In genomic region chr11:132886335-132886734, GRCh38 we compare ENCODE assay signal across 19 cellular contexts.
DNase-seq lines count a peak whose midpoint lies in the region; ATAC-seq lines count a peak whose summit lies in the region.
"Had no signal": no experiment of that assay in that cellular context is flagged by ENCODE, and none has a peak within 500 bp of the region (broad histone marks: within the 10 kb centered on the region; RNA-seq: fewer than 3 reads in every experiment).

No MANE protein-coding gene starts in this region.

- DNase-seq in A172 (ENCODE audit: low spot score) = peak; percentile 40
- peak; percentile 58 for DNase-seq in HCEC 1CT
- peak; percentile 57 for DNase-seq in astrocyte of the hippocampus (ENCODE audit: low read depth, low spot score)
- DNase-seq in hepatic stellate cell (ENCODE audit: low spot score) = peak; percentile 42
- no peak for DNase-seq in midbrain (lab: John Stamatoyannopoulos, UW)
- no peak for DNase-seq in NCI-H1092 treated with DMSO at 0.1 percent for 48 hours (lab: John Stamatoyannopoulos, UW)
- DNase-seq in NCI-H2171 (lab: John Stamatoyannopoulos, UW) = no peak
- DNase-seq: ACHN; activated CD4-positive, alpha-beta T cell treated with anti-CD3 and anti-CD28 coated beads for 4 hours; activated naive CD4-positive, alpha-beta T cell treated with anti-CD3 and anti-CD28 coated beads, Interleukin-2, amount 10 ng/mL, durations not matched to agents 7 days and 5 days; GDM1; mucosa of descending colon; NCI-H1105 treated with DMSO at 0.1 percent for 48 hours; NCI-H226; ovary; stimulated activated naive CD4-positive, alpha-beta T cell; uterus had no signal

- ATAC-seq in GM19035 (IDR thresholded peaks at IDR 0.05; ENCODE audit: unreplicated experiment) = no peak
- ATAC-seq: gastroesophageal sphincter, mucosa of descending colon had no signal

Comparison
In these comparisons a context has a peak if more than half of its experiments do, and no peak if none do; other contexts are left out.
1. DNase-seq: peak in A172 (single experiment), HCEC 1CT (single experiment), astrocyte of the hippocampus (single experiment) and hepatic stellate cell (single experiment); none in midbrain (single experiment), NCI-H1092 treated with DMSO at 0.1 percent for 48 hours (single experiment) and NCI-H2171 (single experiment).